In the genomic region with DNA sequence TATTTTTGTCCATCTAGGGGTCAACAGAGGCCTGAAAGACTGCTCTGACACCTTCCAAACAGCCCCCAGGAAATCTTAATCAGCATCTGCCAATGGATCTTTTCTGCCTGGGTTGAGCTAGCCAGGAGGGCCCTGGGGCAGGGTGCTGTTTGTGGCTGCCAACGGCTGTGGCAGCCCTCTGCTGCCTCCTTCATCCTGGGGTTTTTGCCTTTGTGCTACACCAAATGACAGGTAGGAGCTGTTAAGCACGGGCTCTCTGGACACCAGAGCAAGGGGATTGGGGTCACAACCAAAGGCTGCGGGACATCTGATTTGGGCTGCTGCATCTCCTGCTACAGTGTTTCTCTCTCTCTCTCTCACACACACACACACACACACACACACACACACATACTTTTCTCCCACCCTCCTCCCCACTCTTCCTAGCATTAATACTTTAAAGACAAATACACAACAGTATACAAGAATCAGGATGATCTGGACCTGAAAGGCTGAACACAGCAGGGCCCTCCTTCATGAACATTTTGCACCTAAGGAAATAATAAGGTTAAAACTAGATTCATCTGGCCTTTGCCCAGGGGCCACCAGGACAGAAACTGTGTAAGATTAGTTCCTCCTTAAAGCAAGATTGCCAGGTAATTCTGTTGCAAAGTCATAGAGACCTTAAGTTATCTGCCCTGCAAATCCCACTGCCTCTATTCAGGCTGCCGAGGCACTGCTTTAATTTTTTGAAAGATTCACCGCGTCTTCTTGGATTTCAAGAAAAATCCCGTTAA, we compare ENCODE assay signal across 12 cellular contexts. TPM values are rescaled to one million over a fixed set of nuclear protein-coding genes. Genes with fewer than 3 reads are reported as not detected.
DNase-seq lines count a peak whose midpoint lies in the region; ATAC-seq and TF ChIP-seq lines count a peak whose summit lies in the region.
"Had no signal": no experiment of that assay in that cellular context is flagged by ENCODE, and none has a peak within 500 bp of the region (broad histone marks: within the 10 kb centered on the region; RNA-seq: fewer than 3 reads in every experiment).

No MANE protein-coding gene starts in this region.

- POLR2A ChIA-PET in Panc1 (lab: Charles Lee) = no interaction called here

- H3K9ac ChIP-seq in BLaER1 (no peak overlapping the region), iPS-20b (ENCODE audit: low read depth, low read length) (peak overlapping the region; percentile 87; the same call in 1 of the 2 replicates)

- no TSS peak for BruUV-seq in Panc1 (replicated peaks; lab: Mats Ljungman, UMichigan)

- in situ Hi-C loops in Panc1 (cut with HindIII; ENCODE audit: low pct_unique_long_range_greater_than_20kb, low sequenced_read_pairs) = no loop called here

- H3K27ac ChIP-seq in BLaER1 (0 out of 2 replicates have a peak overlapping the region, but pooled peaks have one; percentile 33), Panc1 (ENCODE audit: low read length) (peak overlapping the region; percentile 34; the same call in 1 of the 2 replicates), iPS-20b (ENCODE audit: low read length) (no peak overlapping the region), psoas muscle (peak overlapping the region; percentile 93)

- TF ChIP-seq CTCF in Panc1 (IDR thresholded peaks at IDR 0.05) (no peak), psoas muscle (IDR thresholded peaks at IDR 0.05) (no peak)

- no peak overlapping the region for H3K4me3 ChIP-seq in BLaER1
- H3K4me3 ChIP-seq in Panc1 (ENCODE audit: low read depth in 2 of 2, low read length in 2 of 2) = no peak overlapping the region
- no peak overlapping the region for H3K4me3 ChIP-seq in iPS-20b (ENCODE audit: low read length)
- H3K4me3 ChIP-seq in psoas muscle = peak overlapping the region; percentile 67

- CTCF ChIA-PET in Panc1 (lab: Charles Lee) = no interaction called here

- H3K27me3 ChIP-seq in BLaER1 (no peaks in the 10 kb centered on the region), Panc1 (ENCODE audit: control insufficient read depth, insufficient read depth, low read length) (no peaks in the 10 kb centered on the region), iPS-20b (ENCODE audit: insufficient read depth, low read length) (no peaks in the 10 kb centered on the region), psoas muscle (ENCODE audit: insufficient read depth in 3 of 3, low read length in 2 of 3) (no peaks in the 10 kb centered on the region)

- H3K4me1 ChIP-seq in BLaER1 (peaks cover 36% of the 10 kb centered on the region), Panc1 (ENCODE audit: control insufficient read depth, insufficient read depth, low read length) (peaks cover 13% of the 10 kb centered on the region), iPS-20b (ENCODE audit: insufficient read depth, low read length) (peaks cover 26% of the 10 kb centered on the region), psoas muscle (peaks cover 47% of the 10 kb centered on the region)

- ATAC-seq in Panc1 (no peak), psoas muscle (no peak), GM19351 (IDR thresholded peaks at IDR 0.05; ENCODE audit: unreplicated experiment) (no peak), HG02970 (IDR thresholded peaks at IDR 0.05; ENCODE audit: low FRiP score, unreplicated experiment) (no peak)

- intact Hi-C loops in Panc1 (cut with micrococcal nuclease; ENCODE audit: unreplicated experiment) (loop anchor here (10.0 kb wide), 1 partner anchor 298 kb away; no protein-coding TSS in a partner anchor), psoas muscle (cut with DNase I) (no loop called here)

- H3K4me2 ChIP-seq in BLaER1 = peak overlapping the region; percentile 93

- H3K9me3 ChIP-seq in BLaER1 = no peaks in the 10 kb centered on the region
- no peaks in the 10 kb centered on the region for H3K9me3 ChIP-seq in Panc1 (ENCODE audit: control insufficient read depth, insufficient read depth, low read depth, low read length)
- H3K9me3 ChIP-seq in iPS-20b (ENCODE audit: insufficient read depth, low read depth, low read length) = no peaks in the 10 kb centered on the region; the same call in 1 of the 2 replicates
- no peaks in the 10 kb centered on the region for H3K9me3 ChIP-seq in psoas muscle

- H4K20me1 ChIP-seq in BLaER1 = no peaks in the 10 kb centered on the region

- DNase-seq in Panc1 (ENCODE audit: low read depth, low spot score) (no peak), psoas muscle (no peak), DMS 273 treated with DMSO at 0.1 percent for 48 hours (lab: John Stamatoyannopoulos, UW) (no peak), GOT3 (lab: John Stamatoyannopoulos, UW) (no peak)
- DNase-seq: activated B cell treated with CpG ODN at 0.5 μM for 24 hours, amygdala, HCEC 1CT, NCI-H524 treated with DMSO at 0.1 percent for 48 hours had no signal

- H3K36me3 ChIP-seq in BLaER1 = no peaks in the 10 kb centered on the region
- no peaks in the 10 kb centered on the region for H3K36me3 ChIP-seq in Panc1 (ENCODE audit: control insufficient read depth, insufficient read depth, low read length)
- H3K36me3 ChIP-seq in iPS-20b (ENCODE audit: insufficient read depth, low read depth, low read length) = no peaks in the 10 kb centered on the region
- no peaks in the 10 kb centered on the region for H3K36me3 ChIP-seq in psoas muscle (ENCODE audit: insufficient read depth in 1 of 2, low read depth in 1 of 2)

- 41 to 51% (median 43%) methylated on average over 7 of the region's 7 CpGs for WGBS in psoas muscle, 3 donors

RNA-seq across cellular contexts. Expression of gene KIAA1217, which starts 1.8 kb away (rescaled TPM):
- total RNA-seq in Panc1 (2021; ENCODE audit: unreplicated experiment) = 11.6 TPM
- polyA plus RNA-seq in Panc1 (2012; ENCODE audit: insufficient read length) = 8.2 TPM
- total RNA-seq in psoas muscle = 100 to 1,000 TPM in 3 of 4 donors, 10 to 100 TPM in 1; 65.9 to 169 (median 133) TPM
- 10 to 100 TPM in 2 of 3 donors, 1 to 10 TPM in 1; 8.9 to 61.3 (median 34.2) TPM for polyA plus RNA-seq in psoas muscle
